Comparison of ENCODE assay signal across 10 cellular contexts in the genomic region with DNA sequence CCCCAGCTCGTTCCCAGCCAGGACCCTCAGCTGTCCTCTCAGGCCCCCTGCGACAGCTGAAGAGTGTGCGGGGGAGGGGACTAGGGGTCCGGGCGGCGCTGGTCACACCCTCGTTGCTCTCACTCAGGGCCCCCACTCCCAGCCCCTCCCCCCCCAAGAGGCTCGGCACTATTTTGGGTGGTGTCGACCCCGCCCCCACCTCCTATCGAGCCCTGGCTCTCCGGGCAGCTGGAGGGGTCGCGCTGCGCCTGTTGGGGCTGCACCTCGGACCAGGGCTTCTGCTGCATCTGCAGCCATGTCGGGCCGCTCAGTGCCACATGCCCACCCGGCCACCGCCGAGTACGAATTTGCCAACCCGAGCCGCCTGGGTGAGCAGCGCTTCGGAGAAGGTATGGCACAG. TPM values are rescaled to one million over a fixed set of nuclear protein-coding genes. Genes with fewer than 3 reads are reported as not detected.
DNase-seq lines count a peak whose midpoint lies in the region; ATAC-seq and TF ChIP-seq lines count a peak whose summit lies in the region.
"Had no signal": no experiment of that assay in that cellular context is flagged by ENCODE, and none has a peak within 500 bp of the region (broad histone marks: within the 10 kb centered on the region; RNA-seq: fewer than 3 reads in every experiment).

A gene with protein sequence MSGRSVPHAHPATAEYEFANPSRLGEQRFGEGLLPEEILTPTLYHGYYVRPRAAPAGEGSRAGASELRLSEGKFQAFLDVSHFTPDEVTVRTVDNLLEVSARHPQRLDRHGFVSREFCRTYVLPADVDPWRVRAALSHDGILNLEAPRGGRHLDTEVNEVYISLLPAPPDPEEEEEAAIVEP (plus strand): TSS at position 200 of the 400 bp plus-strand sequence. CDS start 96 bp downstream, at position 296.

- intact Hi-C loops in right cardiac atrium (cut with DNase I), result loop anchor here in 1 of 4 donors (5.0 kb wide), 1 partner anchor 35 kb away; a partner anchor contains a TSS
- intact Hi-C loops in psoas muscle (cut with DNase I), result loop anchor here (5.0 kb wide), 1 partner anchor 35 kb away; a partner anchor contains a TSS

- H3K9me3 ChIP-seq in right cardiac atrium (ENCODE audit: control insufficient read depth, low read length) (no peaks in the 10 kb centered on the region), psoas muscle (no peaks in the 10 kb centered on the region)
- H3K9me3 ChIP-seq: BE2C had no signal

- no peak within 1 kb of the TSS for H3K27ac Mint-ChIP-seq in activated naive CD4-positive, alpha-beta T cell treated with anti-CD3 and anti-CD28 coated beads, Interleukin-2, amount 10 ng/mL, durations not matched to agents 7 days and 5 days
- H3K27ac Mint-ChIP-seq: activated naive CD8-positive, alpha-beta T cell treated with anti-CD3 and anti-CD28 coated beads, Interleukin-2, amount 10 ng/mL, durations not matched to agents 7 days and 5 days had no signal

- no peak within 1 kb of the TSS for H3K4me3 Mint-ChIP-seq in activated naive CD4-positive, alpha-beta T cell treated with anti-CD3 and anti-CD28 coated beads, Interleukin-2, amount 10 ng/mL, durations not matched to agents 7 days and 5 days
- H3K4me3 Mint-ChIP-seq: activated naive CD8-positive, alpha-beta T cell treated with anti-CD3 and anti-CD28 coated beads, Interleukin-2, amount 10 ng/mL, durations not matched to agents 7 days and 5 days had no signal

- peaks cover 76% of the 10 kb centered on the region for H3K27me3 Mint-ChIP-seq in activated naive CD4-positive, alpha-beta T cell treated with anti-CD3 and anti-CD28 coated beads, Interleukin-2, amount 10 ng/mL, durations not matched to agents 7 days and 5 days

- ATAC-seq in right cardiac atrium, result peak; percentile 23 to 38
- ATAC-seq in psoas muscle, result peak; percentile 9 to 23 (median 12)
- ATAC-seq in GM18498 (IDR thresholded peaks at IDR 0.05; ENCODE audit: unreplicated experiment), result no peak

- 4% methylated on average over 26 of the region's 26 CpGs for WGBS in right cardiac atrium
- WGBS in psoas muscle, 3 donors, result 2 to 5% (median 2%) methylated on average over 16 to 26 of the region's 26 CpGs

- CTCF ChIA-PET in activated naive CD4-positive, alpha-beta T cell treated with anti-CD3 and anti-CD28 coated beads, Interleukin-2, amount 10 ng/mL, durations not matched to agents 7 days and 5 days (lab: Charles Lee), result no interaction called here

- H3K36me3 Mint-ChIP-seq in activated naive CD4-positive, alpha-beta T cell treated with anti-CD3 and anti-CD28 coated beads, Interleukin-2, amount 10 ng/mL, durations not matched to agents 7 days and 5 days, result no peaks in the 10 kb centered on the region
- H3K36me3 Mint-ChIP-seq: activated naive CD8-positive, alpha-beta T cell treated with anti-CD3 and anti-CD28 coated beads, Interleukin-2, amount 10 ng/mL, durations not matched to agents 7 days and 5 days had no signal

- H3K4me1 Mint-ChIP-seq in activated naive CD4-positive, alpha-beta T cell treated with anti-CD3 and anti-CD28 coated beads, Interleukin-2, amount 10 ng/mL, durations not matched to agents 7 days and 5 days, result no peaks in the 10 kb centered on the region
- H3K4me1 Mint-ChIP-seq: activated naive CD8-positive, alpha-beta T cell treated with anti-CD3 and anti-CD28 coated beads, Interleukin-2, amount 10 ng/mL, durations not matched to agents 7 days and 5 days had no signal

- H3K4me1 ChIP-seq in right cardiac atrium (ENCODE audit: control insufficient read depth, insufficient read depth, low read length) (no peaks in the 10 kb centered on the region), psoas muscle (peaks cover 23% of the 10 kb centered on the region)
- H3K4me1 ChIP-seq: BE2C had no signal

- H3K27me3 ChIP-seq in right cardiac atrium (ENCODE audit: control insufficient read depth, insufficient read depth) (no peaks in the 10 kb centered on the region), psoas muscle (ENCODE audit: insufficient read depth in 3 of 3, low read length in 2 of 3) (no peaks in the 10 kb centered on the region)
- H3K27me3 ChIP-seq: BE2C had no signal

- no peak for TF ChIP-seq CTCF in AG10803 (conservative IDR thresholded peaks at IDR 0.05; ENCODE audit: low read length)
- no peak for TF ChIP-seq CTCF in psoas muscle (IDR thresholded peaks at IDR 0.05)

- DNase-seq in AG10803 (ENCODE audit: low read depth), result no peak
- peak in 18 of 61 donors; percentile 3 to 69 (median 51) for DNase-seq in caudate nucleus (lab: John Stamatoyannopoulos, UW)
- peak; percentile 60 to 89 (median 84) for DNase-seq in right cardiac atrium
- DNase-seq in psoas muscle, result peak; percentile 52 to 77
- DNase-seq in GM19238 (ENCODE audit: insufficient read length, low spot score), result no peak
- DNase-seq in NCI-H1417 treated with DMSO at 0.1 percent for 48 hours (lab: John Stamatoyannopoulos, UW), result no peak
- DNase-seq in activated naive CD4-positive, alpha-beta T cell treated with anti-CD3 and anti-CD28 coated beads, Interleukin-2, amount 10 ng/mL, durations not matched to agents 7 days and 5 days, result no peak
- DNase-seq: activated naive CD8-positive, alpha-beta T cell treated with anti-CD3 and anti-CD28 coated beads, Interleukin-2, amount 10 ng/mL, durations not matched to agents 7 days and 5 days; BE2C had no signal

- H3K27ac ChIP-seq in caudate nucleus (ENCODE audit: low read depth, low read length), result peak within 1 kb of the TSS; percentile 99
- H3K27ac ChIP-seq in right cardiac atrium (ENCODE audit: low read length), result peak within 1 kb of the TSS; percentile 100
- peak within 1 kb of the TSS; percentile 95 for H3K27ac ChIP-seq in psoas muscle

- H3K9me3 Mint-ChIP-seq in activated naive CD4-positive, alpha-beta T cell treated with anti-CD3 and anti-CD28 coated beads, Interleukin-2, amount 10 ng/mL, durations not matched to agents 7 days and 5 days, result no peaks in the 10 kb centered on the region
- H3K9me3 Mint-ChIP-seq: activated naive CD8-positive, alpha-beta T cell treated with anti-CD3 and anti-CD28 coated beads, Interleukin-2, amount 10 ng/mL, durations not matched to agents 7 days and 5 days had no signal

- H3K36me3 ChIP-seq in psoas muscle (ENCODE audit: insufficient read depth in 1 of 2, low read depth in 1 of 2), result peaks cover 0 to 30% of the 10 kb centered on the region in 2 donors
- H3K36me3 ChIP-seq: BE2C had no signal

- H3K4me3 ChIP-seq in AG10803 (ENCODE audit: low read length), result peak within 1 kb of the TSS; percentile 77
- H3K4me3 ChIP-seq in right cardiac atrium (ENCODE audit: low read length), result peak within 1 kb of the TSS; percentile 87
- peak within 1 kb of the TSS; percentile 82 for H3K4me3 ChIP-seq in psoas muscle

RNA-seq across cellular contexts. Expression of the gene that starts here (rescaled TPM):
- total RNA-seq in right cardiac atrium, result 100 to 1,000 TPM in 1 of 4 donors, 10 to 100 TPM in 3; 38.0 to 103 (median 69.2) TPM
- polyA plus RNA-seq in right cardiac atrium, result 106 TPM
- total RNA-seq in psoas muscle, result 10 to 100 TPM; 20.2 to 40.4 (median 27.2) TPM
- 10 to 100 TPM; 23.6 to 55.5 (median 25.0) TPM for polyA plus RNA-seq in psoas muscle

Comparison
In these comparisons a context has a peak if more than half of its experiments do, and no peak if none do; other contexts are left out.
1. DNase-seq: peak in right cardiac atrium (3 of 3) and psoas muscle (2 of 2); none in AG10803 (single experiment), GM19238 (single experiment), NCI-H1417 treated with DMSO at 0.1 percent for 48 hours (single experiment) and activated naive CD4-positive, alpha-beta T cell treated with anti-CD3 and anti-CD28 coated beads, Interleukin-2, amount 10 ng/mL, durations not matched to agents 7 days and 5 days (single experiment).
2. Peak in every context shown above with its lines, with median percentiles within 50 percentile points of each other: H3K4me3 ChIP-seq and H3K27ac ChIP-seq.